10 cellular contexts compared by ENCODE assay signal in the genomic region with DNA sequence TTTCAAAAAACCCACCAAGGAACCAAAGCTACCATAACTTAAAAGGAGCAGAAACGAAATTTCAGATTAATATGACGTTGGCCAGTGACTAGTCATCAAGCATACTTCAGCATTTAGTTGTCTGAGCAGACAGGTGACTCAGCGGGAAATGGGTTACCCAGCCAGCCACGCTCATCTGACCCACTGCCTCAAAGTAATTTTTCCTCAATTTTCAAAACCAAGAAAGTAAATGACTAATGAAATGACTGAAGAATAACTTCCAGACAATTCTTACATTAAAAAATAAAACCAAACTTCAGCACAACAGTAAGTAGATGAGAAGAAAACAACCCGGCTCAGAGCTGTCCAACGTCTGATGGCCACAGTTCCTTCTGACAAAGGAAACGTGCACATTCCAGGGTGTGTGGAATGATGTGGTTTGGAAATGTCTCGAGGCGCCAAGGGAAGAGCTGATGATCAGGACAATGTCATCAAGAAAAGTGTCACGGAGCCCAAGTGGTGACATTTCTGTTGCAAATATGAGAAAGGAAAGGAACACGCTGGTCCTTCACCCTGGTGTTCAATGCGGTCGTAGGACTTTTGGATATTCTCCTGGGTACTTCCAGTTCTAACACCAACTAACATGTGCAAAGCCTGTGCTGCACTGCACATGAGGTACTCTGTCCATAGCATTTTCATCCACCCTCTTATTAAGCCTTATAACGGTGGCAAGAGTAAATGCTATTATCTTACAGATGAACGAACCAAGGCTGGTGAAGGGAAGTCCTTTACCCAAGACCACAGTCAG.
DNase-seq lines count a peak whose midpoint lies in the region; ATAC-seq and TF ChIP-seq lines count a peak whose summit lies in the region.
"Had no signal": no experiment of that assay in that cellular context is flagged by ENCODE, and none has a peak within 500 bp of the region (broad histone marks: within the 10 kb centered on the region; RNA-seq: fewer than 3 reads in every experiment).

No MANE protein-coding gene starts in this region.

- TF ChIP-seq EP300 in sigmoid colon (IDR thresholded peaks at IDR 0.05) = no peak

- no peak for TF ChIP-seq CTCF in mucosa of descending colon (IDR thresholded peaks at IDR 0.05)
- TF ChIP-seq CTCF in sigmoid colon (IDR thresholded peaks at IDR 0.05) = no peak

- DNase-seq in AG08396 (ENCODE audit: low spot score) = peak; percentile 76
- peak; percentile 82 for DNase-seq in MG63
- DNase-seq in amniotic epithelial cell (ENCODE audit: low read depth) = peak; percentile 91
- DNase-seq in mucosa of descending colon = no peak
- DNase-seq in central memory CD4-positive, alpha-beta T cell = no peak
- DNase-seq in sigmoid colon = no peak
- DNase-seq: RPMI8226 had no signal

- no peak for TF ChIP-seq POLR2A in sigmoid colon (IDR thresholded peaks at IDR 0.05)

- H3K4me3 ChIP-seq in MG63 (peak overlapping the region; percentile 28), mucosa of descending colon (no peak overlapping the region), sigmoid colon (no peak overlapping the region)
- H3K4me3 ChIP-seq: cardiac muscle cell had no signal

- ATAC-seq in mucosa of descending colon = peak; percentile 25
- ATAC-seq in HG03280 (IDR thresholded peaks at IDR 0.05; ENCODE audit: unreplicated experiment) = no peak
- ATAC-seq in HG03175 (IDR thresholded peaks at IDR 0.05; ENCODE audit: unreplicated experiment) = no peak

- no peaks in the 10 kb centered on the region for H3K36me3 ChIP-seq in MG63
- no peaks in the 10 kb centered on the region for H3K36me3 ChIP-seq in mucosa of descending colon (ENCODE audit: low read depth)
- H3K36me3 ChIP-seq in sigmoid colon = no peaks in the 10 kb centered on the region
- H3K36me3 ChIP-seq: cardiac muscle cell had no signal

- no peaks in the 10 kb centered on the region for H3K27me3 ChIP-seq in MG63
- no peaks in the 10 kb centered on the region for H3K27me3 ChIP-seq in sigmoid colon
- H3K27me3 ChIP-seq: cardiac muscle cell had no signal

- H3K4me1 ChIP-seq in mucosa of descending colon (ENCODE audit: low read depth) (no peaks in the 10 kb centered on the region), sigmoid colon (peaks cover 0 to 7% (median 1%) of the 10 kb centered on the region in 4 donors)

- intact Hi-C loops in mucosa of descending colon (cut with DNase I, micrococcal nuclease) (no loop called here), sigmoid colon (cut with DNase I) (no loop called here)

- no peak overlapping the region for H3K27ac ChIP-seq in sigmoid colon
- H3K27ac ChIP-seq: cardiac muscle cell had no signal

- H3K9me3 ChIP-seq in MG63 (no peaks in the 10 kb centered on the region), mucosa of descending colon (no peaks in the 10 kb centered on the region), sigmoid colon (no peaks in the 10 kb centered on the region)

- WGBS in sigmoid colon, 2 donors = 86 to 89% methylated on average over 15 of the region's 15 CpGs

Comparison
In these comparisons a context has a peak if more than half of its experiments do, and no peak if none do; other contexts are left out.
1. DNase-seq: peak in AG08396 (single experiment), MG63 (single experiment) and amniotic epithelial cell (single experiment); none in mucosa of descending colon (0 of 3), central memory CD4-positive, alpha-beta T cell (single experiment) and sigmoid colon (single experiment).